Comparison of ENCODE assay signal across 8 cellular contexts in genomic region chr15:67241132-67241855, GRCh38.
DNase-seq lines count a peak whose midpoint lies in the region; ATAC-seq lines count a peak whose summit lies in the region.

No MANE protein-coding gene starts in this region.

- peak overlapping the region; percentile 52 to 74 for H3K4me3 Mint-ChIP-seq in stimulated activated naive CD8-positive, alpha-beta T cell treated with anti-CD3 and anti-CD28 coated beads, Interleukin-15, amount 100 ng/mL, for 72 hours

- peak overlapping the region; percentile 5 to 97 for H3K27ac Mint-ChIP-seq in stimulated activated naive CD8-positive, alpha-beta T cell treated with anti-CD3 and anti-CD28 coated beads, Interleukin-15, amount 100 ng/mL, for 72 hours

- no peaks in the 10 kb centered on the region for H3K27me3 Mint-ChIP-seq in stimulated activated naive CD8-positive, alpha-beta T cell treated with anti-CD3 and anti-CD28 coated beads, Interleukin-15, amount 100 ng/mL, for 72 hours

- DNase-seq in stimulated activated CD4-positive, alpha-beta T cell treated with anti-CD3 and anti-CD28 coated beads, Interleukin-12 subunit alpha, Interleukin-12 subunit beta, amount 100 ng/mL, for 48 hours (ENCODE audit: low read depth in 2 of 3, low spot score in 1 of 3), result peak in 2 of 3 donors; percentile 15 to 44
- no peak for DNase-seq in stimulated activated CD4-positive, alpha-beta T cell treated with anti-CD3 and anti-CD28 coated beads, Interleukin-4, amount 100 ng/mL, for 1 hour
- DNase-seq in activated CD4-positive, alpha-beta T cell treated with anti-CD3 and anti-CD28 coated beads, Interleukin-2, amount 50 U/mL, for 48 hours, result peak; percentile 27 to 43
- DNase-seq in stimulated activated naive CD8-positive, alpha-beta T cell treated with anti-CD3 and anti-CD28 coated beads, Interleukin-15, amount 100 ng/mL, for 72 hours, result peak; percentile 10 to 54
- DNase-seq in DMS53 treated with DMSO at 0.1 percent for 48 hours (lab: John Stamatoyannopoulos, UW; ENCODE audit: unreplicated experiment) (no peak), NCI-H1417 treated with DMSO at 0.1 percent for 48 hours (lab: John Stamatoyannopoulos, UW) (no peak), HuH-7.5 (ENCODE audit: low spot score) (no peak)

- H3K4me1 Mint-ChIP-seq in stimulated activated naive CD8-positive, alpha-beta T cell treated with anti-CD3 and anti-CD28 coated beads, Interleukin-15, amount 100 ng/mL, for 72 hours, result peaks cover 47% of the 10 kb centered on the region

- no peaks in the 10 kb centered on the region for H3K9me3 Mint-ChIP-seq in stimulated activated naive CD8-positive, alpha-beta T cell treated with anti-CD3 and anti-CD28 coated beads, Interleukin-15, amount 100 ng/mL, for 72 hours

- peak; percentile 68 for ATAC-seq in HG03025 (IDR thresholded peaks at IDR 0.05; ENCODE audit: low FRiP score, unreplicated experiment)
- ATAC-seq in stimulated activated naive CD8-positive, alpha-beta T cell treated with anti-CD3 and anti-CD28 coated beads, Interleukin-15, amount 100 ng/mL, for 72 hours, result peak; percentile 96

Comparison
In these comparisons a context has a peak if more than half of its experiments do, and no peak if none do; other contexts are left out.
1. DNase-seq: peak in stimulated activated CD4-positive, alpha-beta T cell treated with anti-CD3 and anti-CD28 coated beads, Interleukin-12 subunit alpha, Interleukin-12 subunit beta, amount 100 ng/mL, for 48 hours (2 of 3), activated CD4-positive, alpha-beta T cell treated with anti-CD3 and anti-CD28 coated beads, Interleukin-2, amount 50 U/mL, for 48 hours (2 of 2) and stimulated activated naive CD8-positive, alpha-beta T cell treated with anti-CD3 and anti-CD28 coated beads, Interleukin-15, amount 100 ng/mL, for 72 hours (2 of 2); none in stimulated activated CD4-positive, alpha-beta T cell treated with anti-CD3 and anti-CD28 coated beads, Interleukin-4, amount 100 ng/mL, for 1 hour (single experiment), DMS53 treated with DMSO at 0.1 percent for 48 hours (single experiment), NCI-H1417 treated with DMSO at 0.1 percent for 48 hours (single experiment) and HuH-7.5 (single experiment).